ENCODE assay signal across 16 cellular contexts in genomic region chr4:8268901-8269534, GRCh38. TPM values are rescaled to one million over a fixed set of nuclear protein-coding genes. Genes with fewer than 3 reads are reported as not detected.
A peak's percentile ranks its signal among the peaks of the same experiment; 100 is the strongest.
DNase-seq lines count a peak whose midpoint lies in the region; ATAC-seq and TF ChIP-seq lines count a peak whose summit lies in the region.
"Had no signal": no experiment of that assay in that cellular context is flagged by ENCODE, and none has a peak within 500 bp of the region (broad histone marks: within the 10 kb centered on the region; RNA-seq: fewer than 3 reads in every experiment).

No MANE protein-coding gene starts in this region.

- H3K27ac ChIP-seq in heart left ventricle (peak overlapping the region in 10 of 12 donors; percentile 60 to 84 (median 77)), esophagus squamous epithelium (peak overlapping the region; percentile 38 to 86 (median 62)), osteoblast (ENCODE audit: low read depth, low read length) (no peak overlapping the region), uterus (peak overlapping the region; percentile 73 to 78)
- H3K27ac ChIP-seq: SJSA1 had no signal

- peak overlapping the region in 11 of 12 donors; percentile 44 to 78 (median 63) for H3K4me3 ChIP-seq in heart left ventricle
- peak overlapping the region in 2 of 4 donors; percentile 49 to 72 for H3K4me3 ChIP-seq in esophagus squamous epithelium
- peak overlapping the region; percentile 63 for H3K4me3 ChIP-seq in osteoblast (ENCODE audit: insufficient read depth, low read length)
- peak overlapping the region in 1 of 2 donors; percentile 54 for H3K4me3 ChIP-seq in uterus
- H3K4me3 ChIP-seq: SJSA1 had no signal

- H2AFZ ChIP-seq in osteoblast (ENCODE audit: low read length) = peak overlapping the region; percentile 77

- H3K4me1 Mint-ChIP-seq in stimulated activated naive B cell treated with anti-CD40 and anti-IgM and Interleukin-4, amounts not matched to agents 10 μg/mL and 1 μg/mL and 100 μg/mL, for 72 hours = peaks cover 0 to 1% of the 10 kb centered on the region in 2 donors
- H3K4me1 Mint-ChIP-seq: activated CD4-positive, alpha-beta T cell treated with anti-CD3 and anti-CD28 coated beads, Interleukin-2, amount 10 ng/mL, durations not matched to agents 7 days and 5 days had no signal

- ATAC-seq in heart left ventricle = no peak
- no peak for ATAC-seq in Right ventricle myocardium superior (ENCODE audit: poor library complexity)
- ATAC-seq in stimulated activated naive B cell treated with anti-CD40 and anti-IgM and Interleukin-4, amounts not matched to agents 10 μg/mL and 1 μg/mL and 100 μg/mL, for 72 hours (replicated peaks) = no peak
- ATAC-seq in GM21737 (IDR thresholded peaks at IDR 0.05; ENCODE audit: unreplicated experiment) = no peak

- TF ChIP-seq POLR2A in heart left ventricle (IDR thresholded peaks at IDR 0.05) = no peak
- TF ChIP-seq POLR2A in esophagus squamous epithelium (IDR thresholded peaks at IDR 0.05) = no peak
- TF ChIP-seq POLR2A in uterus (IDR thresholded peaks at IDR 0.05) = no peak

- DNase-seq in heart left ventricle = no peak
- no peak for DNase-seq in Right ventricle myocardium superior
- no peak for DNase-seq in esophagus squamous epithelium (lab: John Stamatoyannopoulos, UW)
- DNase-seq in osteoblast (ENCODE audit: insufficient read length, low spot score, missing footprints) = no peak
- no peak for DNase-seq in uterus
- DNase-seq in stimulated activated naive B cell treated with anti-CD40 and anti-IgM and Interleukin-4, amounts not matched to agents 10 μg/mL and 1 μg/mL and 100 μg/mL, for 72 hours = no peak
- DNase-seq in Ammon's horn (ENCODE audit: low spot score) = no peak
- DNase-seq: activated CD4-positive, alpha-beta T cell treated with anti-CD3 and anti-CD28 coated beads, Interleukin-2, amount 10 ng/mL, durations not matched to agents 7 days and 5 days; activated naive CD8-positive, alpha-beta T cell treated with anti-CD3 and anti-CD28 coated beads, Interleukin-2, amount 50 U/mL, for 24 hours; activated T-cell treated with anti-CD3 and anti-CD28 coated beads, Interleukin-2, amount 50 U/mL, for 1 hour; KG1; NCI-H1105 treated with DMSO at 0.1 percent for 48 hours; T1000 had no signal

- intact Hi-C loops in heart left ventricle (cut with DNase I) (loop anchor here in 1 of 10 donors (5.0 kb wide), 1 partner anchor 133 kb away; no protein-coding TSS in a partner anchor), Right ventricle myocardium superior (cut with DNase I) (no loop called here), esophagus squamous epithelium (cut with DNase I) (no loop called here), uterus (cut with DNase I; ENCODE audit: low total_unique reads) (no loop called here)

- H3K4me1 ChIP-seq in heart left ventricle (peaks cover 3 to 70% (median 49%) of the 10 kb centered on the region in 12 donors), esophagus squamous epithelium (peaks cover 13 to 59% (median 28%) of the 10 kb centered on the region in 3 donors), osteoblast (ENCODE audit: insufficient read depth, low read length) (no peaks in the 10 kb centered on the region), uterus (peaks cover 0 to 12% of the 10 kb centered on the region in 2 donors)
- H3K4me1 ChIP-seq: SJSA1 had no signal

- no peaks in the 10 kb centered on the region for H3K79me2 ChIP-seq in osteoblast (ENCODE audit: insufficient read depth, low read length)

- TF ChIP-seq CTCF in heart left ventricle (IDR thresholded peaks at IDR 0.05) (no peak), esophagus squamous epithelium (IDR thresholded peaks at IDR 0.05) (no peak), osteoblast (IDR thresholded peaks at IDR 0.05; ENCODE audit: extremely low read depth, low read depth, low read length) (no peak), uterus (IDR thresholded peaks at IDR 0.05) (no peak)

- H4K20me1 ChIP-seq in osteoblast (ENCODE audit: insufficient read depth, low read length) = no peaks in the 10 kb centered on the region

- H3K36me3 Mint-ChIP-seq in stimulated activated naive B cell treated with anti-CD40 and anti-IgM and Interleukin-4, amounts not matched to agents 10 μg/mL and 1 μg/mL and 100 μg/mL, for 72 hours = no peaks in the 10 kb centered on the region

- 72 to 79% (median 76%) methylated on average over 21 to 25 of the region's 25 CpGs for WGBS in heart left ventricle, 4 donors
- WGBS in esophagus squamous epithelium, 2 donors = 87 to 97% methylated on average over 13 to 17 of the region's 25 CpGs

- H3K4me3 Mint-ChIP-seq in stimulated activated naive B cell treated with anti-CD40 and anti-IgM and Interleukin-4, amounts not matched to agents 10 μg/mL and 1 μg/mL and 100 μg/mL, for 72 hours = no peak overlapping the region
- H3K4me3 Mint-ChIP-seq: activated CD4-positive, alpha-beta T cell treated with anti-CD3 and anti-CD28 coated beads, Interleukin-2, amount 10 ng/mL, durations not matched to agents 7 days and 5 days; activated naive CD8-positive, alpha-beta T cell treated with anti-CD3 and anti-CD28 coated beads, Interleukin-2, amount 50 U/mL, for 24 hours had no signal

- no peaks in the 10 kb centered on the region for H3K9me3 Mint-ChIP-seq in stimulated activated naive B cell treated with anti-CD40 and anti-IgM and Interleukin-4, amounts not matched to agents 10 μg/mL and 1 μg/mL and 100 μg/mL, for 72 hours
- H3K9me3 Mint-ChIP-seq: activated CD4-positive, alpha-beta T cell treated with anti-CD3 and anti-CD28 coated beads, Interleukin-2, amount 10 ng/mL, durations not matched to agents 7 days and 5 days; activated naive CD8-positive, alpha-beta T cell treated with anti-CD3 and anti-CD28 coated beads, Interleukin-2, amount 50 U/mL, for 24 hours had no signal

- H3K27me3 ChIP-seq in heart left ventricle = no peaks in the 10 kb centered on the region
- peaks cover 0 to 56% (median 8%) of the 10 kb centered on the region in 4 donors for H3K27me3 ChIP-seq in esophagus squamous epithelium
- peaks cover 5% of the 10 kb centered on the region for H3K27me3 ChIP-seq in osteoblast (ENCODE audit: insufficient read depth, low read length)
- no peaks in the 10 kb centered on the region for H3K27me3 ChIP-seq in uterus

- H3K27me3 Mint-ChIP-seq in stimulated activated naive B cell treated with anti-CD40 and anti-IgM and Interleukin-4, amounts not matched to agents 10 μg/mL and 1 μg/mL and 100 μg/mL, for 72 hours = peaks cover 49 to 59% of the 10 kb centered on the region in 2 donors

- H3K36me3 ChIP-seq in heart left ventricle = no peaks in the 10 kb centered on the region
- no peaks in the 10 kb centered on the region for H3K36me3 ChIP-seq in esophagus squamous epithelium
- H3K36me3 ChIP-seq in osteoblast (ENCODE audit: insufficient read depth, low read length) = no peaks in the 10 kb centered on the region
- no peaks in the 10 kb centered on the region for H3K36me3 ChIP-seq in uterus
- H3K36me3 ChIP-seq: SJSA1 had no signal

- H3K4me2 ChIP-seq in osteoblast (ENCODE audit: insufficient read depth, low read length) = peak overlapping the region; percentile 72

- H3K9me3 ChIP-seq in heart left ventricle (no peaks in the 10 kb centered on the region), esophagus squamous epithelium (no peaks in the 10 kb centered on the region), osteoblast (ENCODE audit: low read depth, low read length) (no peaks in the 10 kb centered on the region), uterus (no peaks in the 10 kb centered on the region)
- H3K9me3 ChIP-seq: SJSA1 had no signal

- no peak overlapping the region for H3K27ac Mint-ChIP-seq in stimulated activated naive B cell treated with anti-CD40 and anti-IgM and Interleukin-4, amounts not matched to agents 10 μg/mL and 1 μg/mL and 100 μg/mL, for 72 hours
- H3K27ac Mint-ChIP-seq: activated CD4-positive, alpha-beta T cell treated with anti-CD3 and anti-CD28 coated beads, Interleukin-2, amount 10 ng/mL, durations not matched to agents 7 days and 5 days; activated naive CD8-positive, alpha-beta T cell treated with anti-CD3 and anti-CD28 coated beads, Interleukin-2, amount 50 U/mL, for 24 hours had no signal

RNA-seq across cellular contexts. Expression of gene HTRA3, which starts 0.5 kb away (rescaled TPM):
- total RNA-seq in heart left ventricle (10 to 100 TPM; 26.8 to 84.6 (median 55.0) TPM), Right ventricle myocardium superior (123 TPM), esophagus squamous epithelium (10 to 100 TPM in 1 of 4 donors, 1 to 10 TPM in 3; 1.8 to 13.0 (median 6.6) TPM), osteoblast (4.0 and 11.5 TPM in 2 replicates), uterus (10 to 100 TPM; 22.8 to 65.3 (median 29.5) TPM)
- polyA plus RNA-seq in heart left ventricle = 10 to 100 TPM; 28.9 to 50.1 TPM
- total RNA-seq: A172; activated CD4-positive, alpha-beta T cell treated with anti-CD3 and anti-CD28 coated beads, Interleukin-2, amount 10 ng/mL, durations not matched to agents 7 days and 5 days had no signal
